ENCODE assay signal across 8 cellular contexts in the genomic region with DNA sequence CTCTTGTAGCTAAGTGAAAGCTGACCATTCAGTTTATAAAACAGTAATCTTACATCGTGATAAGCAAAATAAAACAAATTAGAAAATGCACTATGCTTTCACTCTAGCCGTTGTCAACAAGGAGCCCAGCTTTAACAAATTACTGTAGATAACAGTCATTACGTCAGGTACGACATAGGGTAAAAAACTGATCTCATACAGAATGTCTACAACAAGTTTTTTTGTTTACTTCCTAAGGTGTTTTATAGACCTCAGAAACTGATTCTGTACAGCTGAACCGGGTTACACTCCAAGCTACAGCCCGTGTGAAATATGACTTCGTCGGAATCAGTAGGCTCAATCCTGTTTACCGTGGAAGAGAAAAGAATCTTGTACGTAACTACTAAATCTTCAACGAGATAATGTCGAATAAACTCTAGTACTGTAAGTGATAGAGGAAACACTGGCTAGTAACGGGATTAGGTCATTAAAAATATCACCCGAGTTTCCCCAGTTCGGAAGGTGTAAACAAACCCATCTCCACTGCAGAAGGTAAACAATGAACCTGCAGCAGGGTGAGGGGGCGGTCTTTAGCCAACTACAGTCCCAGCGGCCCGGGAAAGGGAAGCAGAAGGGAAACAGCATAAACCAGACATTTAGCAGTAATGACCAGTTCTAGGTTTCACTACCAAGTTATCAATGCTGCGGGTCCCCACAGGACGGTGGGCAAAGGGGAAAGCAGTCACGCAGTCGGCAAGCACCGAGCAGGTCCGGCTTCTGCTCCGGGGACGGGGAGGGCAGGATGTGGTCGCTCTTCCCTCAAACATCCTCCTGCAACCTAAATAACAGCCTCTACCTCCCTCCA. TPM values are rescaled to one million over a fixed set of nuclear protein-coding genes. Genes with fewer than 3 reads are reported as not detected.
DNase-seq lines count a peak whose midpoint lies in the region; ATAC-seq and TF ChIP-seq lines count a peak whose summit lies in the region.

No MANE protein-coding gene starts in this region.

- H3K4me3 Mint-ChIP-seq in activated naive CD4-positive, alpha-beta T cell treated with anti-CD3 and anti-CD28 coated beads, Interleukin-2, amount 50 U/mL, for 24 hours: peak overlapping the region; percentile 94

- DNase-seq in DMS53 treated with DMSO at 0.1 percent for 48 hours (lab: John Stamatoyannopoulos, UW; ENCODE audit: unreplicated experiment): peak; percentile 30
- DNase-seq in HUDEP-2 (lab: John Stamatoyannopoulos, UW; ENCODE audit: unreplicated experiment in 76 of 76): peak in 42 of 76 experiments; percentile 3 to 62 (median 20)
- peak; percentile 69 for DNase-seq in RWPE2 (ENCODE audit: low spot score)
- peak; percentile 54 for DNase-seq in Right ventricle myocardium superior
- DNase-seq in ovary: peak in 1 of 5 donors; percentile 37
- DNase-seq in tibial nerve (ENCODE audit: low spot score in 2 of 2): peak in 1 of 2 donors; percentile 18

- H3K4me3 ChIP-seq in RWPE2 (ENCODE audit: severe bottlenecking): peak overlapping the region; percentile 99
- peak overlapping the region; percentile 94 for H3K4me3 ChIP-seq in ovary
- peak overlapping the region; percentile 86 to 99 (median 94) for H3K4me3 ChIP-seq in tibial nerve

- peak; percentile 40 for ATAC-seq in GM21423 (IDR thresholded peaks at IDR 0.05; ENCODE audit: unreplicated experiment)
- ATAC-seq in RWPE2 (ENCODE audit: low read depth): peak; percentile 51
- no peak for ATAC-seq in Right ventricle myocardium superior (ENCODE audit: poor library complexity)

- TF ChIP-seq POLR2A in ovary (IDR thresholded peaks at IDR 0.05): no peak
- no peak for TF ChIP-seq POLR2A in tibial nerve (IDR thresholded peaks at IDR 0.05)

- H3K27me3 Mint-ChIP-seq in activated naive CD4-positive, alpha-beta T cell treated with anti-CD3 and anti-CD28 coated beads, Interleukin-2, amount 50 U/mL, for 24 hours: peaks cover 10% of the 10 kb centered on the region

- no peaks in the 10 kb centered on the region for H3K9me3 Mint-ChIP-seq in activated naive CD4-positive, alpha-beta T cell treated with anti-CD3 and anti-CD28 coated beads, Interleukin-2, amount 50 U/mL, for 24 hours

- H3K9me3 ChIP-seq in RWPE2 (ENCODE audit: severe bottlenecking) (no peaks in the 10 kb centered on the region), ovary (no peaks in the 10 kb centered on the region), tibial nerve (no peaks in the 10 kb centered on the region)

- WGBS in ovary, 3 donors: 3 to 4% (median 3%) methylated on average over 26 to 27 of the region's 27 CpGs
- WGBS in tibial nerve, 2 donors: 3 to 5% methylated on average over 22 to 27 of the region's 27 CpGs

- H3K27ac ChIP-seq in RWPE2 (ENCODE audit: poor library complexity, severe bottlenecking) (peak overlapping the region; percentile 91), ovary (peak overlapping the region; percentile 98 to 99), tibial nerve (peak overlapping the region; percentile 97 to 99 (median 99))

- TF ChIP-seq CTCF in RWPE2 (IDR thresholded peaks at IDR 0.05; ENCODE audit: poor library complexity, severe bottlenecking): no peak
- no peak for TF ChIP-seq CTCF in ovary (IDR thresholded peaks at IDR 0.05)
- no peak for TF ChIP-seq CTCF in tibial nerve (IDR thresholded peaks at IDR 0.05)

- H3K36me3 Mint-ChIP-seq in activated naive CD4-positive, alpha-beta T cell treated with anti-CD3 and anti-CD28 coated beads, Interleukin-2, amount 50 U/mL, for 24 hours: peaks cover 13% of the 10 kb centered on the region

- H3K36me3 ChIP-seq in RWPE2 (ENCODE audit: low read depth) (peaks cover 38% of the 10 kb centered on the region), ovary (no peaks in the 10 kb centered on the region), tibial nerve (peaks cover 0 to 6% (median 0%) of the 10 kb centered on the region in 3 donors)

- intact Hi-C loops in Right ventricle myocardium superior (cut with DNase I) (no loop called here), ovary (cut with DNase I) (loop anchor here in 2 of 4 donors (10.0 kb wide), 2 partner anchors 58 to 352 kb away; partner anchors contain the start of gene DAB2 (in 1 of the 2))

- TF ChIP-seq EP300 in ovary (IDR thresholded peaks at IDR 0.05) (no peak), tibial nerve (IDR thresholded peaks at IDR 0.05) (no peak)

- peak overlapping the region; percentile 97 for H3K27ac Mint-ChIP-seq in activated naive CD4-positive, alpha-beta T cell treated with anti-CD3 and anti-CD28 coated beads, Interleukin-2, amount 50 U/mL, for 24 hours

- H3K4me1 Mint-ChIP-seq in activated naive CD4-positive, alpha-beta T cell treated with anti-CD3 and anti-CD28 coated beads, Interleukin-2, amount 50 U/mL, for 24 hours: peaks cover 60% of the 10 kb centered on the region

- H3K4me1 ChIP-seq in RWPE2 (ENCODE audit: insufficient read depth, poor library complexity, severe bottlenecking) (peaks cover 33% of the 10 kb centered on the region), ovary (ENCODE audit: insufficient read depth) (no peaks in the 10 kb centered on the region), tibial nerve (peaks cover 0 to 54% (median 17%) of the 10 kb centered on the region in 4 donors)

- H3K27me3 ChIP-seq in RWPE2 (ENCODE audit: insufficient read depth, poor library complexity, severe bottlenecking) (no peaks in the 10 kb centered on the region), ovary (no peaks in the 10 kb centered on the region), tibial nerve (no peaks in the 10 kb centered on the region)

RNA-seq across cellular contexts. Expression of gene RICTOR, which starts 1.1 kb away (rescaled TPM):
- 25.6 TPM for total RNA-seq in Right ventricle myocardium superior
- total RNA-seq in ovary: 10 to 100 TPM; 36.3 to 55.1 (median 42.7) TPM
- 10 to 100 TPM in 1 of 2 donors, 1 to 10 TPM in 1; 6.7 to 14.0 TPM for polyA plus RNA-seq in ovary
- total RNA-seq in tibial nerve: 10 to 100 TPM; 33.9 to 59.0 (median 44.3) TPM
